Comparison of ENCODE assay signal across 1 cellular context in genomic region chr2:69724540-69725159, GRCh38.
TF ChIP-seq lines count a peak whose summit lies in the region.

No MANE protein-coding gene starts in this region.

TF ChIP-seq in K562, 482 proteins besides CTCF, POLR2A, EP300 and RAD21 (continued from another document and continues in another):
- TF ChIP-seq CREB3L1 (IDR thresholded peaks at IDR 0.05; ENCODE audit: borderline replicate concordance, low read depth), result no peak; the same call in 1 of the 2 replicates
- no peak for TF ChIP-seq MEF2D (tag; conservative IDR thresholded peaks at IDR 0.05; ENCODE audit: low read depth)
- TF ChIP-seq ETV1 (tag; conservative IDR thresholded peaks at IDR 0.05; ENCODE audit: low read depth), result 0 out of 2 replicates have a peak, but pooled peaks have one; percentile 34
- TF ChIP-seq ZNF184 (CRISPR knock-in tag; IDR thresholded peaks at IDR 0.05), result no peak
- TF ChIP-seq HCFC1 (IDR thresholded peaks at IDR 0.05; ENCODE audit: low read depth, low read length), result no peak
- TF ChIP-seq EGR1 (conservative IDR thresholded peaks at IDR 0.05), result no peak
- no peak for TF ChIP-seq TCF7 (IDR thresholded peaks at IDR 0.05; ENCODE audit: borderline replicate concordance)
- peak; percentile 58; the same call in 1 of the 2 replicates for TF ChIP-seq FOSL1 (tag; conservative IDR thresholded peaks at IDR 0.05)
- TF ChIP-seq NR4A1 (CRISPR knock-in tag; IDR thresholded peaks at IDR 0.05), result no peak
- no peak for TF ChIP-seq NR4A1 (tag; IDR thresholded peaks at IDR 0.05)
- no peak for TF ChIP-seq ILF3 (IDR thresholded peaks at IDR 0.05; ENCODE audit: borderline replicate concordance)
- TF ChIP-seq COPS2 (conservative IDR thresholded peaks at IDR 0.05), result no peak
- TF ChIP-seq MEIS2 (IDR thresholded peaks at IDR 0.05; ENCODE audit: partially characterized antibody), result no peak
- TF ChIP-seq OTX1 (CRISPR knock-in tag; IDR thresholded peaks at IDR 0.05), result no peak
- TF ChIP-seq ZNF239 (CRISPR knock-in tag; IDR thresholded peaks at IDR 0.05), result no peak
- TF ChIP-seq ZNF263 (CRISPR knock-in tag; IDR thresholded peaks at IDR 0.05; ENCODE audit: borderline replicate concordance), result no peak; the same call in 1 of the 2 replicates
- TF ChIP-seq CREB3 (tag; conservative IDR thresholded peaks at IDR 0.05; ENCODE audit: low read depth), result no peak
- no peak for TF ChIP-seq HOMEZ (CRISPR knock-in tag; IDR thresholded peaks at IDR 0.05)
- no peak for TF ChIP-seq ETV6 (IDR thresholded peaks at IDR 0.05; ENCODE audit: borderline replicate concordance in 1 of 2, low read depth in 2 of 2, low read length in 1 of 2)
- TF ChIP-seq ETV6 (CRISPR knock-in tag; IDR thresholded peaks at IDR 0.05; ENCODE audit: borderline replicate concordance), result no peak
- no peak for TF ChIP-seq SREBF1 (IDR thresholded peaks at IDR 0.05; ENCODE audit: borderline replicate concordance, low read depth, low read length)
- peak; percentile 47 for TF ChIP-seq TEAD4 (IDR thresholded peaks at IDR 0.05; ENCODE audit: low read length)
- no peak for TF ChIP-seq TEAD4 (CRISPR knock-in tag; IDR thresholded peaks at IDR 0.05; ENCODE audit: borderline replicate concordance)
- TF ChIP-seq CBFA2T3 (IDR thresholded peaks at IDR 0.05), result no peak; the same call in 1 of the 2 replicates
- no peak for TF ChIP-seq PHB (CRISPR knock-in tag; IDR thresholded peaks at IDR 0.05)
- no peak for TF ChIP-seq PRPF4 (IDR thresholded peaks at IDR 0.05; ENCODE audit: insufficient read depth, low read depth, low read length, poor library complexity, severe bottlenecking)
- no peak for TF ChIP-seq THRB (CRISPR knock-in tag; conservative IDR thresholded peaks at IDR 0.05)
- TF ChIP-seq JUND (IDR thresholded peaks at IDR 0.05; ENCODE audit: borderline replicate concordance, low read depth, low read length), result peak; percentile 78
- peak; percentile 74; the same call in 2 of the 3 replicates for TF ChIP-seq JUND (tag; IDR thresholded peaks at IDR 0.05; ENCODE audit: borderline replicate concordance, low read depth, low read length)
- no peak for TF ChIP-seq KAT7 (CRISPR knock-in tag; IDR thresholded peaks at IDR 0.05; ENCODE audit: borderline replicate concordance)
- no peak for TF ChIP-seq ZNF282 (CRISPR knock-in tag; IDR thresholded peaks at IDR 0.05)
- no peak for TF ChIP-seq NKRF (IDR thresholded peaks at IDR 0.05; ENCODE audit: borderline replicate concordance)
- TF ChIP-seq PREB (CRISPR knock-in tag; IDR thresholded peaks at IDR 0.05), result no peak; the same call in 1 of the 2 replicates
- no peak for TF ChIP-seq GTF2B (IDR thresholded peaks at IDR 0.05; ENCODE audit: extremely low read depth, insufficient read length)
- no peak for TF ChIP-seq SIN3A (IDR thresholded peaks at IDR 0.05; ENCODE audit: borderline replicate concordance in 2 of 2, control insufficient read depth in 1 of 2, low read depth in 2 of 2, low read length in 2 of 2)
- TF ChIP-seq ZNF445 (CRISPR knock-in tag; IDR thresholded peaks at IDR 0.05; ENCODE audit: low read depth), result no peak
- no peak for TF ChIP-seq ZNF277 (CRISPR knock-in tag; IDR thresholded peaks at IDR 0.05; ENCODE audit: borderline replicate concordance)
- TF ChIP-seq GABPB2 (CRISPR knock-in tag; conservative IDR thresholded peaks at IDR 0.05), result no peak
- TF ChIP-seq KLF10 (CRISPR knock-in tag; IDR thresholded peaks at IDR 0.05), result no peak
- no peak for TF ChIP-seq CHD4 (IDR thresholded peaks at IDR 0.05; ENCODE audit: insufficient read depth, insufficient replicate concordance, low read depth, low read length, poor library complexity, severe bottlenecking)
- no peak for TF ChIP-seq MCM7 (IDR thresholded peaks at IDR 0.05)
- TF ChIP-seq BHLHE40 (IDR thresholded peaks at IDR 0.05; ENCODE audit: low read length), result no peak
- peak; percentile 48 for TF ChIP-seq RBM39 (optimal IDR thresholded peaks at IDR 0.05; ENCODE audit: low read depth, low read length)
- no peak for TF ChIP-seq CEBPZ (IDR thresholded peaks at IDR 0.05; ENCODE audit: borderline replicate concordance, low read depth, low read length)
- TF ChIP-seq HES1 (IDR thresholded peaks at IDR 0.05; ENCODE audit: low read depth), result no peak
- no peak for TF ChIP-seq MAX (CRISPR knock-in tag; IDR thresholded peaks at IDR 0.05)
- TF ChIP-seq ZFP36 (IDR thresholded peaks at IDR 0.05; ENCODE audit: low read depth, low read length, partially characterized antibody), result no peak
- no peak for TF ChIP-seq PYGO2 (tag; IDR thresholded peaks at IDR 0.05)
- no peak for TF ChIP-seq HIVEP1 (CRISPR knock-in tag; IDR thresholded peaks at IDR 0.05)
- no peak for TF ChIP-seq ZNF41 (CRISPR knock-in tag; conservative IDR thresholded peaks at IDR 0.05)
- no peak for TF ChIP-seq HDAC8 (tag; IDR thresholded peaks at IDR 0.05)
- 0 out of 2 replicates have a peak, but pooled peaks have one; percentile 24 for TF ChIP-seq ESRRA (IDR thresholded peaks at IDR 0.05; ENCODE audit: borderline replicate concordance, low read depth)
- TF ChIP-seq ZNF57 (CRISPR knock-in tag; IDR thresholded peaks at IDR 0.05), result no peak
- TF ChIP-seq TCF3 (CRISPR knock-in tag; IDR thresholded peaks at IDR 0.05), result peak; percentile 49; the same call in 1 of the 2 replicates
